In the genomic region with DNA sequence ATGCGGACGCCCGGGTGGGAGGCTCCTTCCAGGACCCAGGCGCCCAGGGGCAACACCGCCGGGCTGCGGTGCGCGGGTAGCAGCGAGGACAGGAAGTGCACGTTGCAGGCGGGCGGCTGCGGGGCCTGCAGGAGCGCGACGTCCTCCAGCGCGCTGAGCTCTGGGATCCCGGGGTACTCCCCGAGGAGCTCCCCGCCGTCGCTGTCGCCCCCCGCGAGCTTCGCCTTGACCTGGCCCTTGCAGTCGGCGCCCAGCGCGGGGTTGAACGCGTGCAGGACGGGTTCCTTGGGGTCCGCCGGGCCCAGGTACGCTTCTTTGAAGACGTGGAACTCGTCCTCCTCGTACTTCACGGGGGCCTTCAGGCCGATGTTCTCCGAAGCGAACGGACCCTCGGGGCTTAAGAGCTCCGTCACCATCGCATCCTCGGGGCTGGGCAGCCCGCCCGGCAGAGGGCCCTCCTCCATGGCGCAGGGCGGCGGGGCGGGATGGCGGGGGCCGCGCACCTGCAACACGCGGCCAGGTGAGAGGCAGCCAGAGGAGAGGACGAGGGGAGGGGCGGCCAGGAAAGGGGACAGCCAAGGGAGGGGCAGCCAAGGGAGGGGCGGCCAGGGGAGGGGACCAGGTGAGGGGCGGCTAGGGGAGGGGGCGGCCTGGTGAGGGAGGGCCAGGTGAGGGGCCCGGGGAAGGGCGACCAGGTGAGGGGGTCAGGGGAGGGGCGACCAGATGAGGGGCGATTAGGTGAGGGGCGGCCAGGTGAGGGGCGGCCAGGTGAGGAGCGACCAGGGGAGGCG, we compare ENCODE assay signal across 9 cellular contexts. TPM values are rescaled to one million over a fixed set of nuclear protein-coding genes. Genes with fewer than 3 reads are reported as not detected.
DNase-seq lines count a peak whose midpoint lies in the region; ATAC-seq, FAIRE-seq and TF ChIP-seq lines count a peak whose summit lies in the region.
"Had no signal": no experiment of that assay in that cellular context is flagged by ENCODE, and none has a peak within 500 bp of the region (broad histone marks: within the 10 kb centered on the region; RNA-seq: fewer than 3 reads in every experiment).

No MANE protein-coding gene starts in this region.

- H3K27ac ChIP-seq in kidney (ENCODE audit: low read depth in 2 of 2, low read length in 2 of 2) (no peak overlapping the region), upper lobe of left lung (peak overlapping the region in 2 of 4 donors; percentile 39 to 87)

- H3K9me3 ChIP-seq in kidney (ENCODE audit: control insufficient read depth in 1 of 2, low read length in 2 of 2): no peaks in the 10 kb centered on the region
- H3K9me3 ChIP-seq in upper lobe of left lung: no peaks in the 10 kb centered on the region

- no peaks in the 10 kb centered on the region for H3K27me3 ChIP-seq in upper lobe of left lung

- TF ChIP-seq CTCF in kidney (IDR thresholded peaks at IDR 0.05; ENCODE audit: borderline replicate concordance, extremely low read depth, insufficient read depth): no peak
- no peak for TF ChIP-seq CTCF in upper lobe of left lung (IDR thresholded peaks at IDR 0.05)

- 63 to 73% methylated on average over 22 to 58 of the region's 74 CpGs for WGBS in upper lobe of left lung, 2 donors

- DNase-seq in stimulated activated CD4-positive, alpha-beta T cell treated with anti-CD3 and anti-CD28 coated beads, Interleukin-4, amount 100 ng/mL, for 1 hour: peak; percentile 7
- DNase-seq in stimulated activated CD4-positive, alpha-beta T cell treated with anti-CD3 and anti-CD28 coated beads, Interleukin-2, amount 100 ng/mL, for 48 hours: no peak
- DNase-seq in activated naive CD4-positive, alpha-beta T cell treated with anti-CD3 and anti-CD28 coated beads, Interleukin-2, amount 10 ng/mL, durations not matched to agents 7 days and 5 days: peak; percentile 31
- DNase-seq in kidney (peak; percentile 86), upper lobe of left lung (peak; percentile 30 to 88), OCI-M1 (lab: John Stamatoyannopoulos, UW) (no peak), inferior parietal cortex (ENCODE audit: extremely low spot score) (no peak)

- TF ChIP-seq EP300 in upper lobe of left lung (IDR thresholded peaks at IDR 0.05): no peak

- peaks cover 0 to 6% of the 10 kb centered on the region in 2 donors for H3K4me1 ChIP-seq in kidney (ENCODE audit: control insufficient read depth in 1 of 2, insufficient read depth in 1 of 2, low read depth in 1 of 2, low read length in 2 of 2)
- H3K4me1 ChIP-seq in upper lobe of left lung: peaks cover 7 to 22% (median 13%) of the 10 kb centered on the region in 4 donors

- no peaks in the 10 kb centered on the region for H3K9me3 Mint-ChIP-seq in activated naive CD4-positive, alpha-beta T cell treated with anti-CD3 and anti-CD28 coated beads, Interleukin-2, amount 10 ng/mL, durations not matched to agents 7 days and 5 days

- no peak overlapping the region for H3K27ac Mint-ChIP-seq in activated naive CD4-positive, alpha-beta T cell treated with anti-CD3 and anti-CD28 coated beads, Interleukin-2, amount 10 ng/mL, durations not matched to agents 7 days and 5 days

- H3K36me3 ChIP-seq in kidney (ENCODE audit: control insufficient read depth in 1 of 2, insufficient read depth in 2 of 2, low read length in 2 of 2) (peaks cover 0 to 9% of the 10 kb centered on the region in 2 donors), upper lobe of left lung (peaks cover 0 to 10% (median 2%) of the 10 kb centered on the region in 4 donors)

- FAIRE-seq in kidney (lab: Jason Lieb, UNC): no peak
- FAIRE-seq: islet of Langerhans had no signal

- peak overlapping the region; percentile 55 for H3K4me3 Mint-ChIP-seq in activated naive CD4-positive, alpha-beta T cell treated with anti-CD3 and anti-CD28 coated beads, Interleukin-2, amount 10 ng/mL, durations not matched to agents 7 days and 5 days

- H3K36me3 Mint-ChIP-seq in activated naive CD4-positive, alpha-beta T cell treated with anti-CD3 and anti-CD28 coated beads, Interleukin-2, amount 10 ng/mL, durations not matched to agents 7 days and 5 days: peaks cover 23% of the 10 kb centered on the region

- H3K9ac ChIP-seq in kidney (ENCODE audit: low read length in 2 of 2): no peak overlapping the region

- peaks cover 15% of the 10 kb centered on the region for H3K4me1 Mint-ChIP-seq in activated naive CD4-positive, alpha-beta T cell treated with anti-CD3 and anti-CD28 coated beads, Interleukin-2, amount 10 ng/mL, durations not matched to agents 7 days and 5 days

- CTCF ChIA-PET in activated naive CD4-positive, alpha-beta T cell treated with anti-CD3 and anti-CD28 coated beads, Interleukin-2, amount 10 ng/mL, durations not matched to agents 7 days and 5 days (lab: Charles Lee): interaction anchor here (1.1 kb wide), 1 partner anchor 94 kb away, joined by 5 read pairs; no protein-coding TSS in a partner anchor

- intact Hi-C loops in kidney (cut with DNase I): no loop called here

- TF ChIP-seq POLR2A in upper lobe of left lung (IDR thresholded peaks at IDR 0.05): no peak

- H3K4me3 ChIP-seq in kidney (ENCODE audit: low read length in 2 of 2): no peak overlapping the region
- peak overlapping the region in 3 of 4 donors; percentile 55 to 62 (median 57) for H3K4me3 ChIP-seq in upper lobe of left lung

- ATAC-seq in upper lobe of left lung (ENCODE audit: low FRiP score in 2 of 2) (peak in 1 of 2 donors; percentile 7), HG03457 (IDR thresholded peaks at IDR 0.05; ENCODE audit: unreplicated experiment) (no peak)

- peaks cover 18% of the 10 kb centered on the region for H3K27me3 Mint-ChIP-seq in activated naive CD4-positive, alpha-beta T cell treated with anti-CD3 and anti-CD28 coated beads, Interleukin-2, amount 10 ng/mL, durations not matched to agents 7 days and 5 days

RNA-seq across cellular contexts. Expression of a gene that starts 0.9 kb away (rescaled TPM):
- total RNA-seq in kidney (8.7 TPM), upper lobe of left lung (1 to 10 TPM in 4 of 6 donors, under 1 TPM in 2; 0.76 to 7.3 (median 1.8) TPM)
- polyA plus RNA-seq in kidney (ENCODE audit: insufficient read depth, low read depth, low replicate concordance): 3.8 TPM

Comparison
In these comparisons a context has a peak if more than half of its experiments do, and no peak if none do; other contexts are left out.
1. DNase-seq: peak in stimulated activated CD4-positive, alpha-beta T cell treated with anti-CD3 and anti-CD28 coated beads, Interleukin-4, amount 100 ng/mL, for 1 hour (single experiment), activated naive CD4-positive, alpha-beta T cell treated with anti-CD3 and anti-CD28 coated beads, Interleukin-2, amount 10 ng/mL, durations not matched to agents 7 days and 5 days (single experiment), kidney (single experiment) and upper lobe of left lung (2 of 2); none in stimulated activated CD4-positive, alpha-beta T cell treated with anti-CD3 and anti-CD28 coated beads, Interleukin-2, amount 100 ng/mL, for 48 hours (0 of 2), OCI-M1 (single experiment) and inferior parietal cortex (single experiment).
2. H3K4me3 ChIP-seq: peak in upper lobe of left lung (3 of 4); none in kidney (0 of 2).